25 cellular contexts compared by ENCODE assay signal in the genomic region with DNA sequence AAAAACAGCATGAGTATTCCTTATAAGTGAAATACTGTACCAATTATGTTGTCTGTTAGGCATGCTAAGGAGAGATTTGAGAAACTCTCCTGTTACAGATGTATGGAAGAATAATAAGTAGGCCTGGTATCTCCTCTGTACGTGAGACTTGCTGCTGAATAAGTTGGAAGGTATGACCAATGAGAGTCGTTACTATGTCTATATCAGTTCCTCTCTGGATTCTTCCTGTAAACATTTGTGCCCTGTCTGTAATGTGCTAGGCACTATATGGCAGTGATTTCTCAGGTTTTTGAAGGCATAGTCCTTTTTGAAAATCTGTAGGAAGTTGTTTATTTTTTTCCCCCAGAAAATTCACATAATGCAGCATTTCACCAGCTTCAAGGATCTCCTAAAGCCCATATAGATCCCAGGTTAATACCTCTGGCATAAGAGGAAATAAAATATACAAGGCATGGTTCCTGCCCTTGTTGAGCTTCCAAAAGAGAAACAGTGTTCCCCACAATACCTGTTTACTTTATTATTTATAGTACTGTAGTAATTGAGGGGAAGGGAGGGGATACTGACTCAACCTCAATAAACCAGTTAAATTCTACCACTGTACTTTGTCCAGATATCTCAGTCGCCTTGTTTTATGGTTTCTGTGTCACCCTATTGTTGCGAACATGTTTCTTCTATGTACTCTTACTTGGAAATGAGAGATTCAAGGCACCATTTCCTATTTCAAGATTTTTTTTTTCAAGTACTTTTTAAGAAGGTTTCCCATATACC.
"Had no signal": no experiment of that assay in that cellular context is flagged by ENCODE, and none has a peak within 500 bp of the region (broad histone marks: within the 10 kb centered on the region; RNA-seq: fewer than 3 reads in every experiment).

No MANE protein-coding gene starts in this region.

- H3K27ac ChIP-seq: epithelial cell of prostate, esophagus muscularis mucosa, gastrocnemius medialis, left ventricle myocardium inferior, lower lobe of right lung, neural progenitor cell, ovary, suprapubic skin, thyroid gland, uterus had no signal

- DNase-seq: effector memory CD8-positive, alpha-beta T cell; gastrocnemius medialis; heart right ventricle; islet precursor cell; left ventricle myocardium inferior; lower lobe of right lung; naive thymus-derived CD8-positive, alpha-beta T cell; nucleus accumbens; ovary; right cardiac atrium; stimulated activated CD4-positive, alpha-beta T cell treated with anti-CD3 and anti-CD28 coated beads, Interleukin-4, amount 100 ng/mL, for 1 hour; stimulated activated CD8-positive, alpha-beta memory T cell treated with anti-CD3 and anti-CD28 coated beads, Interleukin-4, amount 100 ng/mL, for 48 hours; stimulated activated naive CD8-positive, alpha-beta T cell treated with anti-CD3 and anti-CD28 coated beads, Interleukin-15, Interleukin-2, amounts not matched to agents 100 U/mL and 50 U/mL, for 24 hours; thyroid gland; upper lobe of left lung; uterus had no signal

- H3K4me1 ChIP-seq: lower lobe of right lung, suprapubic skin, uterus had no signal

- H2AFZ ChIP-seq: neural progenitor cell had no signal

- H3K27me3 Mint-ChIP-seq: effector memory CD8-positive, alpha-beta T cell; memory B cell; naive thymus-derived CD8-positive, alpha-beta T cell; progenitor cell of endocrine pancreas had no signal

- H3K27ac Mint-ChIP-seq: effector memory CD8-positive, alpha-beta T cell; memory B cell; mesothelial cell of epicardium; neural progenitor cell; progenitor cell of endocrine pancreas; stimulated activated effector memory CD8-positive, alpha-beta T cell treated with anti-CD3 and anti-CD28 coated beads, Interleukin-12 subunit alpha, Interleukin-12 subunit beta, amount 100 ng/mL, for 72 hours had no signal

- H3K9me3 Mint-ChIP-seq: effector memory CD8-positive, alpha-beta T cell; memory B cell; mesothelial cell of epicardium; naive thymus-derived CD8-positive, alpha-beta T cell; neural progenitor cell; stimulated activated effector memory CD8-positive, alpha-beta T cell treated with anti-CD3 and anti-CD28 coated beads, Interleukin-12 subunit alpha, Interleukin-12 subunit beta, amount 100 ng/mL, for 72 hours had no signal

- H3K36me3 ChIP-seq: esophagus muscularis mucosa, gastrocnemius medialis, left ventricle myocardium inferior, lower lobe of right lung, neural progenitor cell, ovary, thyroid gland, upper lobe of left lung, uterus had no signal

- H3K4me1 Mint-ChIP-seq: mesothelial cell of epicardium had no signal

- ATAC-seq: effector memory CD8-positive, alpha-beta T cell; gastrocnemius medialis; heart right ventricle; lower lobe of right lung; naive thymus-derived CD8-positive, alpha-beta T cell; right cardiac atrium; stimulated activated effector memory CD8-positive, alpha-beta T cell treated with anti-CD3 and anti-CD28 coated beads, Interleukin-12 subunit alpha, Interleukin-12 subunit beta, amount 100 ng/mL, for 72 hours; stimulated activated naive CD8-positive, alpha-beta T cell treated with anti-CD3 and anti-CD28 coated beads, Interleukin-15, Interleukin-2, amounts not matched to agents 100 U/mL and 50 U/mL, for 24 hours had no signal

- H3K4me2 ChIP-seq: neural progenitor cell, smooth muscle cell had no signal

- H3K4me3 ChIP-seq: esophagus muscularis mucosa, gastrocnemius medialis, heart right ventricle, left ventricle myocardium inferior, lower lobe of right lung, neural progenitor cell, ovary, smooth muscle cell, suprapubic skin, thyroid gland, upper lobe of left lung, uterus had no signal

- H3K4me3 Mint-ChIP-seq: effector memory CD8-positive, alpha-beta T cell; memory B cell; mesothelial cell of epicardium; naive thymus-derived CD8-positive, alpha-beta T cell; neural progenitor cell; stimulated activated effector memory CD8-positive, alpha-beta T cell treated with anti-CD3 and anti-CD28 coated beads, Interleukin-12 subunit alpha, Interleukin-12 subunit beta, amount 100 ng/mL, for 72 hours had no signal

- H3K27me3 ChIP-seq: esophagus muscularis mucosa, gastrocnemius medialis, heart right ventricle, neural progenitor cell, ovary, suprapubic skin, thyroid gland, upper lobe of left lung, uterus had no signal

- H3K36me3 Mint-ChIP-seq: stimulated activated effector memory CD8-positive, alpha-beta T cell treated with anti-CD3 and anti-CD28 coated beads, Interleukin-12 subunit alpha, Interleukin-12 subunit beta, amount 100 ng/mL, for 72 hours had no signal

- H3K9me3 ChIP-seq: esophagus muscularis mucosa, gastrocnemius medialis, heart right ventricle, left ventricle myocardium inferior, lower lobe of right lung, ovary, suprapubic skin, thyroid gland, upper lobe of left lung, uterus had no signal
